ENCODE assay signal across 8 cellular contexts in genomic region chr17:82022981-82023446, GRCh38. TPM values are rescaled to one million over a fixed set of nuclear protein-coding genes. Genes with fewer than 3 reads are reported as not detected.
DNase-seq lines count a peak whose midpoint lies in the region; ATAC-seq and TF ChIP-seq lines count a peak whose summit lies in the region.

TSS of gene LRRC45 (plus strand) at chr17:82023305. CDS start at chr17:82023644, 339 bp downstream.

- H3K79me2 ChIP-seq in PC-9 (ENCODE audit: low read depth): peaks cover 11% of the 10 kb centered on the region; the same call in 1 of the 2 replicates

- no peak for TF ChIP-seq CTCF in PC-9 (conservative IDR thresholded peaks at IDR 0.05)
- TF ChIP-seq CTCF in epithelial cell of esophagus (IDR thresholded peaks at IDR 0.05; ENCODE audit: insufficient read depth, low read depth, low read length, missing control alignments): no peak

- H3K4me1 ChIP-seq in PC-9 (replicated peaks; ENCODE audit: insufficient read depth): peaks cover 6% of the 10 kb centered on the region; the same call in 1 of the 2 replicates

- POLR2A ChIA-PET in PC-9 (lab: Charles Lee; ENCODE audit: unreplicated experiment): interaction anchor here (0.5 to 1.0 kb wide), 11 partner anchors 9 to 524 kb away, joined by 3 to 14 read pairs (median 4); partner anchors contain the start of gene RAC3

- peak within 1 kb of the TSS; percentile 79 for H2AFZ ChIP-seq in PC-9

- peak; percentile 77 for ATAC-seq in GM21737 (IDR thresholded peaks at IDR 0.05; ENCODE audit: unreplicated experiment)

- CTCF ChIA-PET in PC-9 (lab: Charles Lee): interaction anchor here (0.7 to 3.2 kb wide), 7 partner anchors 15 to 301 kb away, joined by 3 to 18 read pairs (median 10); partner anchors contain the start of gene DCXR

- H3K27ac ChIP-seq in PC-9: no peak within 1 kb of the TSS

- H3K27me3 ChIP-seq in PC-9 (ENCODE audit: insufficient read depth, low read depth): no peaks in the 10 kb centered on the region

- no TSS peak for BruUV-seq in PC-9 (replicated peaks; lab: Mats Ljungman, UMichigan)

- H3K4me3 ChIP-seq in PC-9 (peak within 1 kb of the TSS; percentile 84), epithelial cell of esophagus (ENCODE audit: low read length) (peak within 1 kb of the TSS; percentile 64)

- H3K36me3 ChIP-seq in PC-9 (ENCODE audit: low read depth): no peaks in the 10 kb centered on the region

- peak within 1 kb of the TSS; percentile 89 for H3K4me2 ChIP-seq in PC-9

- peaks cover 6% of the 10 kb centered on the region; the same call in 1 of the 2 replicates for H3F3A ChIP-seq in PC-9 (ENCODE audit: insufficient read depth, low read depth)

- H3K9me2 ChIP-seq in PC-9 (ENCODE audit: insufficient read depth): no peaks in the 10 kb centered on the region

- no peaks in the 10 kb centered on the region for H3K9me3 ChIP-seq in PC-9 (ENCODE audit: insufficient read depth, low read depth)

- peaks cover 5% of the 10 kb centered on the region; the same call in 1 of the 2 replicates for H4K20me1 ChIP-seq in PC-9 (ENCODE audit: insufficient read depth)

- intact Hi-C loops in PC-9 (cut with micrococcal nuclease; ENCODE audit: unreplicated experiment): loop anchor here (1.0 to 5.0 kb wide), 6 partner anchors 8 to 341 kb away; partner anchors contain the start of genes ARHGDIA, ARL16, FASN and HGS

- DNase-seq in DMS 273 treated with DMSO at 0.1 percent for 48 hours (lab: John Stamatoyannopoulos, UW) (peak; percentile 98), KG1 (lab: John Stamatoyannopoulos, UW) (peak; percentile 100), PC-9 (peak; percentile 92 to 100), activated T-cell treated with anti-CD3 and anti-CD28 coated beads for 48 hours (ENCODE audit: low read depth) (peak; percentile 100), epithelial cell of esophagus (ENCODE audit: low read depth) (peak; percentile 100), middle frontal gyrus (ENCODE audit: extremely low spot score, low spot score) (peak; percentile 98)
- DNase-seq in stimulated activated CD8-positive, alpha-beta memory T cell treated with anti-CD3 and anti-CD28 coated beads, Interleukin-15, amount 100 ng/mL, for 48 hours (ENCODE audit: low read depth in 2 of 2): peak; percentile 100

RNA-seq across cellular contexts. Expression of gene LRRC45, which starts in this region (rescaled TPM):
- 41.5 and 42.6 TPM in 2 replicates for total RNA-seq in PC-9 (2021)
